ENCODE assay signal across 8 cellular contexts in genomic region chr3:194687638-194688206, GRCh38. TPM values are rescaled to one million over a fixed set of nuclear protein-coding genes. Genes with fewer than 3 reads are reported as not detected.
DNase-seq lines count a peak whose midpoint lies in the region; ATAC-seq and TF ChIP-seq lines count a peak whose summit lies in the region.

No MANE protein-coding gene starts in this region.

- H3K4me3 Mint-ChIP-seq in CD8-positive, alpha-beta memory T cell: peak overlapping the region; percentile 86 to 100 (median 96)
- H3K4me3 Mint-ChIP-seq in stimulated activated effector memory CD8-positive, alpha-beta T cell treated with anti-CD3 and anti-CD28 coated beads, Interleukin-12 subunit alpha, Interleukin-12 subunit beta, amount 100 ng/mL, for 72 hours: peak overlapping the region; percentile 92

- H3K9me3 ChIP-seq in CD8-positive, alpha-beta memory T cell (ENCODE audit: low read length): no peaks in the 10 kb centered on the region
- H3K9me3 ChIP-seq in muscle layer of duodenum (ENCODE audit: control insufficient read depth in 1 of 2, low read length in 2 of 2): no peaks in the 10 kb centered on the region

- no peak for TF ChIP-seq POLR2A in erythroblast (IDR thresholded peaks at IDR 0.05; ENCODE audit: low read length)

- peak overlapping the region; percentile 54 for H3K27ac ChIP-seq in CD8-positive, alpha-beta memory T cell (ENCODE audit: low read depth, low read length)
- H3K27ac ChIP-seq in muscle layer of duodenum (ENCODE audit: low read length): no peak overlapping the region

- peaks cover 2 to 10% of the 10 kb centered on the region in 2 donors for H3K27me3 Mint-ChIP-seq in CD8-positive, alpha-beta memory T cell

- no peaks in the 10 kb centered on the region for H3K9me3 Mint-ChIP-seq in CD8-positive, alpha-beta memory T cell
- no peaks in the 10 kb centered on the region for H3K9me3 Mint-ChIP-seq in stimulated activated effector memory CD8-positive, alpha-beta T cell treated with anti-CD3 and anti-CD28 coated beads, Interleukin-12 subunit alpha, Interleukin-12 subunit beta, amount 100 ng/mL, for 72 hours

- no peaks in the 10 kb centered on the region for H3K36me3 ChIP-seq in CD8-positive, alpha-beta memory T cell (ENCODE audit: insufficient read depth, low read length)
- H3K36me3 ChIP-seq in muscle layer of duodenum (ENCODE audit: control insufficient read depth in 1 of 2, insufficient read depth in 2 of 2, low read length in 2 of 2): no peaks in the 10 kb centered on the region

- CTCF ChIA-PET in CD8-positive, alpha-beta memory T cell (lab: Charles Lee): interaction anchor here (0.6 to 4.1 kb wide), 28 partner anchors 9 to 1162 kb away, joined by 3 to 85 read pairs (median 4); partner anchors contain the start of genes LSG1, TMEM44 and XXYLT1

- peak overlapping the region; percentile 63 to 94 (median 90) for H3K27ac Mint-ChIP-seq in CD8-positive, alpha-beta memory T cell
- peak overlapping the region; percentile 83 for H3K27ac Mint-ChIP-seq in stimulated activated effector memory CD8-positive, alpha-beta T cell treated with anti-CD3 and anti-CD28 coated beads, Interleukin-12 subunit alpha, Interleukin-12 subunit beta, amount 100 ng/mL, for 72 hours

- no peaks in the 10 kb centered on the region for H3K27me3 ChIP-seq in CD8-positive, alpha-beta memory T cell (ENCODE audit: insufficient read depth, low read length, poor library complexity, severe bottlenecking)
- no peaks in the 10 kb centered on the region for H3K27me3 ChIP-seq in muscle layer of duodenum (ENCODE audit: low read depth, low read length)

- ATAC-seq in GM21737 (IDR thresholded peaks at IDR 0.05; ENCODE audit: unreplicated experiment): peak; percentile 35
- peak; percentile 71 for ATAC-seq in stimulated activated effector memory CD8-positive, alpha-beta T cell treated with anti-CD3 and anti-CD28 coated beads, Interleukin-12 subunit alpha, Interleukin-12 subunit beta, amount 100 ng/mL, for 72 hours

- H3K4me1 ChIP-seq in CD8-positive, alpha-beta memory T cell (ENCODE audit: insufficient read depth, low read length): peaks cover 36% of the 10 kb centered on the region
- peaks cover 6 to 24% of the 10 kb centered on the region in 2 donors for H3K4me1 ChIP-seq in muscle layer of duodenum (ENCODE audit: control insufficient read depth in 1 of 2, insufficient read depth in 2 of 2, low read length in 2 of 2)

- peak; percentile 29 to 87 (median 72) for DNase-seq in CD8-positive, alpha-beta memory T cell
- DNase-seq in NCI-H510A (lab: John Stamatoyannopoulos, UW) (peak; percentile 34), erythroblast (lab: John Stamatoyannopoulos, UW) (peak; percentile 87), foreskin melanocyte (no peak)
- peak; percentile 78 for DNase-seq in activated CD8-positive, alpha-beta memory T cell treated with anti-CD3 and anti-CD28 coated beads, Interleukin-2, amount 50 U/mL, for 4 hours
- peak; percentile 64 to 85 for DNase-seq in stimulated activated effector memory CD8-positive, alpha-beta T cell treated with anti-CD3 and anti-CD28 coated beads, Interleukin-12 subunit alpha, Interleukin-12 subunit beta, amount 100 ng/mL, for 72 hours (ENCODE audit: low spot score in 2 of 2)

- POLR2A ChIA-PET in CD8-positive, alpha-beta memory T cell (lab: Charles Lee): interaction anchor here (0.6 to 8.0 kb wide), 6 partner anchors 14 to 855 kb away, joined by 3 to 115 read pairs (median 6); partner anchors contain the start of genes LSG1 and PPP1R2

- H3K4me3 ChIP-seq in CD8-positive, alpha-beta memory T cell (ENCODE audit: low read length): peak overlapping the region; percentile 78
- H3K4me3 ChIP-seq in muscle layer of duodenum (ENCODE audit: low read depth in 1 of 2, low read length in 2 of 2): peak overlapping the region; percentile 79 to 88

- H3K4me1 Mint-ChIP-seq in CD8-positive, alpha-beta memory T cell: peaks cover 48 to 53% (median 51%) of the 10 kb centered on the region in 3 donors
- peaks cover 66% of the 10 kb centered on the region for H3K4me1 Mint-ChIP-seq in stimulated activated effector memory CD8-positive, alpha-beta T cell treated with anti-CD3 and anti-CD28 coated beads, Interleukin-12 subunit alpha, Interleukin-12 subunit beta, amount 100 ng/mL, for 72 hours

- peaks cover 0 to 5% (median 0%) of the 10 kb centered on the region in 3 donors for H3K36me3 Mint-ChIP-seq in CD8-positive, alpha-beta memory T cell
- H3K36me3 Mint-ChIP-seq in stimulated activated effector memory CD8-positive, alpha-beta T cell treated with anti-CD3 and anti-CD28 coated beads, Interleukin-12 subunit alpha, Interleukin-12 subunit beta, amount 100 ng/mL, for 72 hours: peaks cover 34% of the 10 kb centered on the region

RNA-seq across cellular contexts. Expression of gene FAM43A, which starts 2.0 kb away (rescaled TPM):
- 10 to 100 TPM; 14.5 to 14.9 TPM for total RNA-seq in CD8-positive, alpha-beta memory T cell
- polyA plus RNA-seq in CD8-positive, alpha-beta memory T cell: 19.6 TPM

RNA-seq across cellular contexts. Expression of gene LSG1, which starts 15.7 kb away (rescaled TPM):
- 10 to 100 TPM; 65.2 to 68.8 TPM for total RNA-seq in CD8-positive, alpha-beta memory T cell
- 39.3 TPM for polyA plus RNA-seq in CD8-positive, alpha-beta memory T cell

RNA-seq across cellular contexts. Expression of gene TMEM44, which starts 54.5 kb away (rescaled TPM):
- total RNA-seq in CD8-positive, alpha-beta memory T cell: 1 to 10 TPM; 3.0 to 5.7 TPM
- 2.6 TPM for polyA plus RNA-seq in CD8-positive, alpha-beta memory T cell
